31 cellular contexts compared by ENCODE assay signal in genomic region chr5:125439243-125439642, GRCh38.
"Had no signal": no experiment of that assay in that cellular context is flagged by ENCODE, and none has a peak within 500 bp of the region (broad histone marks: within the 10 kb centered on the region; RNA-seq: fewer than 3 reads in every experiment).

No MANE protein-coding gene starts in this region.

- H3K4me1 ChIP-seq: colonic mucosa, esophagus squamous epithelium, gastroesophageal sphincter, heart right ventricle had no signal

- H3K27me3 Mint-ChIP-seq: activated B cell treated with CpG ODN at 0.5 μM for 24 hours; activated CD4-positive, alpha-beta memory T cell treated with anti-CD3 and anti-CD28 coated beads for 36 hours; activated CD8-positive, alpha-beta memory T cell treated with anti-CD3 and anti-CD28 coated beads, Interleukin-2, amount 10 ng/mL, durations not matched to agents 7 days and 5 days; activated naive CD8-positive, alpha-beta T cell; activated T-cell treated with anti-CD3 and anti-CD28 coated beads, Interleukin-2, amount 50 U/mL, for 24 hours; activated T-helper 17 cell treated with anti-CD3 and anti-CD28 coated beads, Interleukin-2, amount 50 U/mL, for 72 hours; T-helper 17 cell had no signal

- H3K9me3 ChIP-seq: colonic mucosa, esophagus squamous epithelium had no signal

- H3K27ac ChIP-seq: brain microvascular endothelial cell, colonic mucosa, epithelial cell of prostate, esophagus squamous epithelium, gastroesophageal sphincter, heart right ventricle, WERI-Rb-1 had no signal

- H3K4me3 Mint-ChIP-seq: activated B cell treated with CpG ODN at 0.5 μM for 24 hours; activated CD4-positive, alpha-beta memory T cell treated with anti-CD3 and anti-CD28 coated beads for 36 hours; activated CD8-positive, alpha-beta memory T cell treated with anti-CD3 and anti-CD28 coated beads, Interleukin-2, amount 10 ng/mL, durations not matched to agents 7 days and 5 days; activated CD8-positive, alpha-beta T cell treated with anti-CD3 and anti-CD28 coated beads, Interleukin-2, amount 10 ng/mL, durations not matched to agents 7 days and 5 days; activated naive CD8-positive, alpha-beta T cell; activated T-cell treated with anti-CD3 and anti-CD28 coated beads, Interleukin-2, amount 50 U/mL, for 24 hours; activated T-helper 17 cell treated with anti-CD3 and anti-CD28 coated beads, Interleukin-2, amount 50 U/mL, for 72 hours; T-helper 17 cell; T-helper 2 cell treated with Interferon-gamma antibody and Interleukin-4, amounts not matched to agents 5 μg/mL and 100 μg/mL, for 36 hours had no signal

- H3K36me3 Mint-ChIP-seq: activated CD4-positive, alpha-beta memory T cell treated with anti-CD3 and anti-CD28 coated beads for 36 hours; activated CD8-positive, alpha-beta memory T cell treated with anti-CD3 and anti-CD28 coated beads, Interleukin-2, amount 10 ng/mL, durations not matched to agents 7 days and 5 days; activated naive CD8-positive, alpha-beta T cell had no signal

- DNase-seq: activated B cell treated with CpG ODN at 0.5 μM for 24 hours; activated CD4-positive, alpha-beta memory T cell treated with anti-CD3 and anti-CD28 coated beads for 36 hours; activated CD4-positive, alpha-beta T cell treated with anti-CD3 and anti-CD28 coated beads for 48 hours; activated CD8-positive, alpha-beta memory T cell treated with anti-CD3 and anti-CD28 coated beads, Interleukin-2, amount 10 ng/mL, durations not matched to agents 7 days and 5 days; activated CD8-positive, alpha-beta memory T cell treated with anti-CD3 and anti-CD28 coated beads, Interleukin-2, amount 50 U/mL, for 4 hours; activated CD8-positive, alpha-beta T cell treated with anti-CD3 and anti-CD28 coated beads, Interleukin-2, amount 10 ng/mL, durations not matched to agents 7 days and 5 days; activated effector memory CD4-positive, alpha-beta T cell treated with Interleukin-2 at 50 U/mL for 16 hours; activated gamma-delta T cell treated with Interleukin-2 at 50 U/mL for 16 hours; activated naive CD4-positive, alpha-beta T cell treated with anti-CD3 and anti-CD28 coated beads, Interleukin-2, amount 50 U/mL, for 16 hours; activated naive CD4-positive, alpha-beta T cell treated with Interleukin-2 at 50 U/mL for 16 hours; activated T-cell treated with anti-CD3 and anti-CD28 coated beads, Interleukin-2, amount 50 U/mL, for 24 hours; amniotic stem cell; anterior cingulate cortex; brain microvascular endothelial cell; central memory CD4-positive, alpha-beta T cell; cerebellar nuclear complex; colonic mucosa; effector CD8-positive, alpha-beta T cell; esophagus squamous epithelium; foreskin melanocyte; heart right ventricle; T-helper 1 cell; T-helper 17 cell; T1000; WERI-Rb-1 had no signal

- H3K27me3 ChIP-seq: brain microvascular endothelial cell, colonic mucosa, esophagus squamous epithelium, gastroesophageal sphincter, heart right ventricle had no signal

- H3K4me3 ChIP-seq: colonic mucosa, esophagus squamous epithelium, gastroesophageal sphincter, heart right ventricle had no signal

- ATAC-seq: activated CD4-positive, CD25-positive, alpha-beta regulatory T cell treated with anti-CD3 and anti-CD28 coated beads, Interleukin-2, amount 50 U/mL, for 24 hours; activated CD8-positive, alpha-beta memory T cell treated with anti-CD3 and anti-CD28 coated beads, Interleukin-2, amount 10 ng/mL, durations not matched to agents 7 days and 5 days; activated CD8-positive, alpha-beta T cell treated with anti-CD3 and anti-CD28 coated beads, Interleukin-2, amount 10 ng/mL, durations not matched to agents 7 days and 5 days; activated T-helper 17 cell treated with anti-CD3 and anti-CD28 coated beads, Interleukin-2, amount 50 U/mL, for 72 hours; gastroesophageal sphincter; heart right ventricle; T-helper 17 cell had no signal

- H3K27ac Mint-ChIP-seq: activated B cell treated with CpG ODN at 0.5 μM for 24 hours; activated CD4-positive, alpha-beta memory T cell treated with anti-CD3 and anti-CD28 coated beads for 36 hours; activated CD8-positive, alpha-beta memory T cell treated with anti-CD3 and anti-CD28 coated beads, Interleukin-2, amount 10 ng/mL, durations not matched to agents 7 days and 5 days; activated CD8-positive, alpha-beta T cell treated with anti-CD3 and anti-CD28 coated beads, Interleukin-2, amount 10 ng/mL, durations not matched to agents 7 days and 5 days; activated naive CD8-positive, alpha-beta T cell; activated T-cell treated with anti-CD3 and anti-CD28 coated beads, Interleukin-2, amount 50 U/mL, for 24 hours; activated T-helper 17 cell treated with anti-CD3 and anti-CD28 coated beads, Interleukin-2, amount 50 U/mL, for 72 hours; T-helper 17 cell; T-helper 2 cell treated with Interferon-gamma antibody and Interleukin-4, amounts not matched to agents 5 μg/mL and 100 μg/mL, for 36 hours had no signal

- H3K36me3 ChIP-seq: brain microvascular endothelial cell, colonic mucosa, esophagus squamous epithelium, gastroesophageal sphincter, heart right ventricle, WERI-Rb-1 had no signal

- H3K4me1 Mint-ChIP-seq: activated CD8-positive, alpha-beta memory T cell treated with anti-CD3 and anti-CD28 coated beads, Interleukin-2, amount 10 ng/mL, durations not matched to agents 7 days and 5 days; activated T-helper 17 cell treated with anti-CD3 and anti-CD28 coated beads, Interleukin-2, amount 50 U/mL, for 72 hours; T-helper 17 cell had no signal
